In genomic region chr6:158708239-158708638, GRCh38 we compare ENCODE assay signal across 8 cellular contexts. TPM values are rescaled to one million over a fixed set of nuclear protein-coding genes. Genes with fewer than 3 reads are reported as not detected.
DNase-seq lines count a peak whose midpoint lies in the region; ATAC-seq and TF ChIP-seq lines count a peak whose summit lies in the region.
"Had no signal": no experiment of that assay in that cellular context is flagged by ENCODE, and none has a peak within 500 bp of the region (broad histone marks: within the 10 kb centered on the region; RNA-seq: fewer than 3 reads in every experiment).

No MANE protein-coding gene starts in this region.

- H3K23ac ChIP-seq in mesendoderm (ENCODE audit: low read length), result no peak overlapping the region

- POLR2A ChIA-PET in OCI-LY7 (lab: Charles Lee), result interaction anchor here (3.0 kb wide), 1 partner anchor 101 kb away, joined by 7 read pairs; no protein-coding TSS in a partner anchor

- no peak for TF ChIP-seq EP300 in transverse colon (IDR thresholded peaks at IDR 0.05; ENCODE audit: low read depth)

- H2BK120ac ChIP-seq in mesendoderm (ENCODE audit: low read depth, low read length), result peak overlapping the region; percentile 96

- peaks cover 4% of the 10 kb centered on the region for H3K36me3 Mint-ChIP-seq in T-helper 17 cell (ENCODE audit: low read depth)

- peak overlapping the region; percentile 47 for H3K4me2 ChIP-seq in OCI-LY7 (ENCODE audit: low read length)
- no peak overlapping the region for H3K4me2 ChIP-seq in mesendoderm (ENCODE audit: low read length)

- H3K27ac ChIP-seq in OCI-LY7 (ENCODE audit: low read depth, low read length, poor library complexity, severe bottlenecking) (no peak overlapping the region), mesendoderm (ENCODE audit: low read depth, low read length) (peak overlapping the region; percentile 43), transverse colon (peak overlapping the region; percentile 25 to 80 (median 74))

- intact Hi-C loops in OCI-LY7 (cut with micrococcal nuclease; ENCODE audit: unreplicated experiment) (loop anchor here (10.0 kb wide), 1 partner anchor 87 kb away; no protein-coding TSS in a partner anchor), transverse colon (cut with DNase I; ENCODE audit: low total_unique reads) (no loop called here)

- in situ Hi-C loops in transverse colon (cut with MboI; ENCODE audit: low pct_ligation_motif_present in 1 of 4, low pct_unique_long_range_greater_than_20kb in 1 of 4, low sequenced_read_pairs in 3 of 4), result loop anchor here in 3 of 4 donors (5.0 to 25.0 kb wide), 4 partner anchors 259 to 429 kb away; no protein-coding TSS in a partner anchor

- peak overlapping the region; percentile 8 for H3K4ac ChIP-seq in mesendoderm (ENCODE audit: low read depth, low read length)

- no peak for DNase-seq in OCI-LY7 (ENCODE audit: low spot score)
- DNase-seq in epithelial cell of proximal tubule (ENCODE audit: low read depth), result no peak
- DNase-seq in mesendoderm, result peak; percentile 40
- DNase-seq in transverse colon, result no peak
- DNase-seq in T-helper 17 cell, result no peak
- DNase-seq in NCI-H1436 (lab: John Stamatoyannopoulos, UW), result no peak
- DNase-seq: activated naive CD4-positive, alpha-beta T cell treated with Interleukin-2 at 50 U/mL for 16 hours had no signal

- peak overlapping the region; percentile 13 for H3K18ac ChIP-seq in mesendoderm (ENCODE audit: low read length)

- TF ChIP-seq CTCF in OCI-LY7 (conservative IDR thresholded peaks at IDR 0.05; ENCODE audit: low read length), result no peak
- peak; percentile 12 for TF ChIP-seq CTCF in epithelial cell of proximal tubule (conservative IDR thresholded peaks at IDR 0.05; ENCODE audit: low read depth, low read length)
- TF ChIP-seq CTCF in transverse colon (IDR thresholded peaks at IDR 0.05), result no peak

- no peak overlapping the region for H3K4me3 Mint-ChIP-seq in T-helper 17 cell

- H3K36me3 ChIP-seq in OCI-LY7 (ENCODE audit: insufficient read depth, low read length) (no peaks in the 10 kb centered on the region), mesendoderm (ENCODE audit: control insufficient read depth, insufficient read depth, low read length) (no peaks in the 10 kb centered on the region), transverse colon (no peaks in the 10 kb centered on the region)

- CTCF ChIA-PET in OCI-LY7 (lab: Charles Lee; ENCODE audit: unreplicated experiment), result no interaction called here

- peak overlapping the region; percentile 38 for H2BK5ac ChIP-seq in mesendoderm (ENCODE audit: low read length)

- peaks cover 30% of the 10 kb centered on the region for H3K4me1 ChIP-seq in OCI-LY7 (ENCODE audit: insufficient read depth, low read length, poor library complexity, severe bottlenecking)
- peaks cover 12% of the 10 kb centered on the region for H3K4me1 ChIP-seq in mesendoderm (ENCODE audit: control insufficient read depth, low read depth, low read length)
- H3K4me1 ChIP-seq in transverse colon, result peaks cover 8 to 51% (median 35%) of the 10 kb centered on the region in 4 donors

- no peak overlapping the region for H3K27ac Mint-ChIP-seq in T-helper 17 cell

- peak overlapping the region; percentile 2 for H3K4me3 ChIP-seq in OCI-LY7 (ENCODE audit: low read depth, low read length, poor library complexity, severe bottlenecking)
- no peak overlapping the region for H3K4me3 ChIP-seq in epithelial cell of proximal tubule (ENCODE audit: low read depth, low read length)
- no peak overlapping the region for H3K4me3 ChIP-seq in mesendoderm (ENCODE audit: low read length)
- no peak overlapping the region for H3K4me3 ChIP-seq in transverse colon

- no peaks in the 10 kb centered on the region for H3K79me1 ChIP-seq in mesendoderm (ENCODE audit: low read length)

- peaks cover 11% of the 10 kb centered on the region for H3K4me1 Mint-ChIP-seq in T-helper 17 cell

- no peaks in the 10 kb centered on the region for H3K27me3 Mint-ChIP-seq in T-helper 17 cell

- no TSS peak for BruUV-seq in OCI-LY7 (replicated peaks; lab: Mats Ljungman, UMichigan)

- H2BK15ac ChIP-seq in mesendoderm (replicated peaks; ENCODE audit: low read depth), result no peak overlapping the region

- no peak overlapping the region for H2AK5ac ChIP-seq in mesendoderm (ENCODE audit: low read length)

- H3K56ac ChIP-seq in mesendoderm (ENCODE audit: low read length), result peak overlapping the region; percentile 77

- no peak for ATAC-seq in T-helper 17 cell
- no peak for ATAC-seq in HG03175 (IDR thresholded peaks at IDR 0.05; ENCODE audit: unreplicated experiment)

- H3K27me3 ChIP-seq in mesendoderm (ENCODE audit: insufficient read depth, low read length, poor library complexity) (no peaks in the 10 kb centered on the region), transverse colon (no peaks in the 10 kb centered on the region)

- no peak overlapping the region for H4K5ac ChIP-seq in mesendoderm (ENCODE audit: low read length)

- no peak overlapping the region for H4K8ac ChIP-seq in mesendoderm (ENCODE audit: low read depth, low read length)

- no CpG with 5 or more reads among the region's 14 CpGs for WGBS in mesendoderm (ENCODE audit: extremely low coverage, insufficient coverage, low lambda C conversion rate)
- WGBS in transverse colon (ENCODE audit: low coverage in 1 of 2), 2 donors, result 67% methylated on average over 14 of the region's 14 CpGs; no CpG with 5 or more reads in 1 of the 2 donors

- no peaks in the 10 kb centered on the region for H3K9me3 ChIP-seq in OCI-LY7 (ENCODE audit: low read length)
- no peaks in the 10 kb centered on the region for H3K9me3 ChIP-seq in transverse colon
- no peaks in the 10 kb centered on the region for H3K9me3 ChIP-seq in T-helper 17 cell (ENCODE audit: control insufficient read depth, low read length, poor library complexity, severe bottlenecking)

- H4K20me1 ChIP-seq in OCI-LY7 (ENCODE audit: insufficient read depth, low read length), result no peaks in the 10 kb centered on the region

- H3K79me2 ChIP-seq in OCI-LY7 (ENCODE audit: insufficient read depth, low read depth, low read length) (no peaks in the 10 kb centered on the region), mesendoderm (ENCODE audit: control insufficient read depth, insufficient read depth, low read length) (no peaks in the 10 kb centered on the region)

- peak overlapping the region; percentile 8 for H3K9ac ChIP-seq in mesendoderm (ENCODE audit: low read length)

- peak overlapping the region; percentile 68; the same call in 1 of the 2 replicates for H2AFZ ChIP-seq in OCI-LY7 (ENCODE audit: low read length)

- TF ChIP-seq POLR2A in transverse colon (IDR thresholded peaks at IDR 0.05), result no peak

- no peaks in the 10 kb centered on the region for H3K9me2 ChIP-seq in OCI-LY7 (ENCODE audit: insufficient read depth, low read length)

RNA-seq across cellular contexts. Expression of gene SYTL3, which starts 58.4 kb away (rescaled TPM):
- total RNA-seq in OCI-LY7 (2014; rRNA removed; shearing (Covaris generic)), result 0.32 TPM in 1 of 2 replicates, not detected in the other
- total RNA-seq in OCI-LY7 (2022) (0.89 TPM in 2 replicates), epithelial cell of proximal tubule (8.5 and 11.0 TPM in 2 replicates), transverse colon (1 to 10 TPM; 2.4 to 6.4 (median 2.9) TPM), T-helper 17 cell (10 to 100 TPM; 28.9 to 36.1 TPM)
- polyA plus RNA-seq in mesendoderm (2013, experiment 1 of 2), result 0.25 TPM
- polyA plus RNA-seq in mesendoderm (2013, experiment 2 of 2), result 0.17 TPM
